In genomic region chr11:16410479-16410878, GRCh38 we compare ENCODE assay signal across 23 cellular contexts. TPM values are rescaled to one million over a fixed set of nuclear protein-coding genes. Genes with fewer than 3 reads are reported as not detected.
DNase-seq lines count a peak whose midpoint lies in the region; ATAC-seq, FAIRE-seq and TF ChIP-seq lines count a peak whose summit lies in the region.
"Had no signal": no experiment of that assay in that cellular context is flagged by ENCODE, and none has a peak within 500 bp of the region (broad histone marks: within the 10 kb centered on the region; RNA-seq: fewer than 3 reads in every experiment).

No MANE protein-coding gene starts in this region.

- FAIRE-seq in kidney (lab: Jason Lieb, UNC), result no peak
- FAIRE-seq: D721Med, H1 had no signal

- DNase-seq in DMS53 (lab: John Stamatoyannopoulos, UW) (peak; percentile 5), DMS53 treated with DMSO at 0.1 percent for 48 hours (lab: John Stamatoyannopoulos, UW; ENCODE audit: unreplicated experiment) (no peak), kidney epithelial cell (ENCODE audit: low read depth) (peak; percentile 57), kidney (no peak)
- DNase-seq in stimulated activated CD4-positive, alpha-beta T cell treated with anti-CD3 and anti-CD28 coated beads, Interleukin-1b, Interleukin-23, amount 100 ng/mL, for 48 hours, result no peak
- no peak for DNase-seq in effector CD4-positive, alpha-beta T cell
- DNase-seq: BE2C; CD4-positive, alpha-beta memory T cell; EL; HFFc6; Karpas-422; MM.1S; NCI-H1092 treated with DMSO at 0.1 percent for 48 hours; NCI-H1694 treated with DMSO at 0.1 percent for 48 hours; NCI-H2107; NCI-H345; NCI-H526 treated with DMSO at 0.1 percent for 48 hours; SHP77 treated with DMSO at 0.1 percent for 48 hours had no signal

- peaks cover 12% of the 10 kb centered on the region for H3K4me1 ChIP-seq in endocrine pancreas (ENCODE audit: control insufficient read depth, insufficient read depth, low read length)
- no peaks in the 10 kb centered on the region for H3K4me1 ChIP-seq in kidney (ENCODE audit: control insufficient read depth in 1 of 2, insufficient read depth in 1 of 2, low read depth in 1 of 2, low read length in 2 of 2)
- H3K4me1 ChIP-seq: BE2C had no signal

- TF ChIP-seq CTCF in kidney epithelial cell (IDR thresholded peaks at IDR 0.05; ENCODE audit: insufficient read depth, low read length, poor library complexity, severe bottlenecking), result no peak
- no peak for TF ChIP-seq CTCF in kidney (IDR thresholded peaks at IDR 0.05; ENCODE audit: borderline replicate concordance, extremely low read depth, insufficient read depth)

- intact Hi-C loops in kidney (cut with DNase I), result no loop called here

- ATAC-seq in GM19023 (IDR thresholded peaks at IDR 0.05; ENCODE audit: unreplicated experiment), result no peak

- H3K36me3 ChIP-seq in endocrine pancreas (ENCODE audit: control insufficient read depth, insufficient read depth, low read length), result no peaks in the 10 kb centered on the region
- no peaks in the 10 kb centered on the region for H3K36me3 ChIP-seq in kidney epithelial cell (ENCODE audit: control insufficient read depth, insufficient read depth, low read length)
- no peaks in the 10 kb centered on the region for H3K36me3 ChIP-seq in kidney (ENCODE audit: control insufficient read depth in 1 of 2, insufficient read depth in 2 of 2, low read length in 2 of 2)
- H3K36me3 ChIP-seq: BE2C had no signal

- no peak overlapping the region for H3K27ac ChIP-seq in kidney (ENCODE audit: low read depth in 2 of 2, low read length in 2 of 2)
- H3K27ac ChIP-seq: 22Rv1 had no signal

- H3K4me3 ChIP-seq in endocrine pancreas (ENCODE audit: control insufficient read depth, insufficient read depth, low read length), result peak overlapping the region; percentile 47
- H3K4me3 ChIP-seq in kidney epithelial cell (ENCODE audit: low read depth, low read length), result no peak overlapping the region
- H3K4me3 ChIP-seq in kidney (ENCODE audit: low read length in 2 of 2), result no peak overlapping the region

- no peaks in the 10 kb centered on the region for H3K9me3 ChIP-seq in endocrine pancreas (ENCODE audit: control insufficient read depth, low read length)
- H3K9me3 ChIP-seq in kidney (ENCODE audit: control insufficient read depth in 1 of 2, low read length in 2 of 2), result no peaks in the 10 kb centered on the region
- H3K9me3 ChIP-seq: BE2C had no signal

- no peaks in the 10 kb centered on the region for H3K27me3 ChIP-seq in endocrine pancreas (ENCODE audit: control insufficient read depth, insufficient read depth, low read length)
- H3K27me3 ChIP-seq in kidney epithelial cell (ENCODE audit: control insufficient read depth, insufficient read depth, low read length), result no peaks in the 10 kb centered on the region
- H3K27me3 ChIP-seq: BE2C had no signal

- H3K9ac ChIP-seq in endocrine pancreas (ENCODE audit: control insufficient read depth, insufficient read depth, low read length) (no peak overlapping the region), kidney (ENCODE audit: low read length in 2 of 2) (no peak overlapping the region)

RNA-seq across cellular contexts. Expression of gene SOX6, which starts 54.1 kb away (rescaled TPM):
- total RNA-seq in kidney epithelial cell (2.7 and 4.1 TPM in 2 replicates), kidney (47.3 TPM)
- 5.0 TPM for polyA plus RNA-seq in kidney (ENCODE audit: insufficient read depth, low read depth, low replicate concordance)
- total RNA-seq: CD4-positive, alpha-beta memory T cell; H1 had no signal
- polyA plus RNA-seq: CD4-positive, alpha-beta memory T cell had no signal

Comparison
In these comparisons a context has a peak if more than half of its experiments do, and no peak if none do; other contexts are left out.
1. DNase-seq: peak in DMS53 (single experiment) and kidney epithelial cell (single experiment); none in DMS53 treated with DMSO at 0.1 percent for 48 hours (single experiment), stimulated activated CD4-positive, alpha-beta T cell treated with anti-CD3 and anti-CD28 coated beads, Interleukin-1b, Interleukin-23, amount 100 ng/mL, for 48 hours (single experiment), effector CD4-positive, alpha-beta T cell (single experiment) and kidney (single experiment).